ENCODE assay signal across 8 cellular contexts in the genomic region with DNA sequence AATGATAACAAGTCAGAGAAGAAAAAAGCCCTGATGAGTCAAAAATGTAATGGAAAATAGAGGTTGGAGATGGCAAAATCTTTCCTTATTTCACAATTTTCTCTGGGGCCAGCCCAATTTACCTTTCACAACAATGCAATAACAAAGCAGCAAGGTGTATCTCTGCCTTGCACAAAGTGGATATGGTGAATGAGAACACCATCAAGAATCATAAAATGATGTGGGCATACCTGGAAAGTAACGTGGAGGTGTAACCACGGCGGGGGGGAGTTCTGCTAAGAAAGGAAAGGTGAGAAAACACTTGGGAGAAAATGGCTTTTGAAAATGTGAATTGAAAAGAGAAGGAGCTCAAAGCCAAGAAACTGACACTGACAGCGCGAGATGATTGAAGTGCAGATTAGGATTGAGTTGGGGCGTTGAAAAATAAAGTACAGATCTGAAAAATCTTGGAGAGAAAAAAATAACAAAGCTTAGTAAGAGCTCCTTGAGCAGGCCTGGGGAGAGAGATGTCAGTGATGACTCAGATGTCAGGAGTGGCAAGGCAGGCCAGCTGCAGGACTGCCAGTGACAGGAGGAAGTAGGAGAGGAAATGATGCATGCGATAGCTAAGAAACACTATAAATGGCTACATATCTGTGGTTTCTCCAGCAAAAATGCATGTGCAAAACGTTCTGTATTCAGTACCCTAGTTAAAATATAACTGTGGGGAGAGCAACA. TPM values are rescaled to one million over a fixed set of nuclear protein-coding genes. Genes with fewer than 3 reads are reported as not detected.
DNase-seq lines count a peak whose midpoint lies in the region; ATAC-seq and TF ChIP-seq lines count a peak whose summit lies in the region.

No MANE protein-coding gene starts in this region.

- H3K9ac ChIP-seq in DND-41 (ENCODE audit: low read depth, low read length) (peak overlapping the region; percentile 51), HUES48 (ENCODE audit: low read depth, low read length) (no peak overlapping the region)

- H2AFZ ChIP-seq in DND-41 (ENCODE audit: low read depth, low read length): peak overlapping the region; percentile 28; the same call in 1 of the 2 replicates

- TF ChIP-seq CTCF in DND-41 (IDR thresholded peaks at IDR 0.05; ENCODE audit: borderline replicate concordance, extremely low read depth, low read length, poor library complexity, severe bottlenecking) (no peak), breast epithelium (IDR thresholded peaks at IDR 0.05) (no peak)

- peak overlapping the region; percentile 58 for H3K4me2 ChIP-seq in DND-41 (ENCODE audit: insufficient read depth, low read length)

- H3K9me3 ChIP-seq in DND-41 (ENCODE audit: insufficient read depth, low read length, severe bottlenecking): no peaks in the 10 kb centered on the region
- no peaks in the 10 kb centered on the region for H3K9me3 ChIP-seq in HUES48 (ENCODE audit: control insufficient read depth, insufficient read depth, low read length)
- H3K9me3 ChIP-seq in breast epithelium: no peaks in the 10 kb centered on the region

- DNase-seq in DND-41 (peak; percentile 89), T1000 (lab: John Stamatoyannopoulos, UW) (peak; percentile 15), breast epithelium (ENCODE audit: low spot score in 2 of 2) (peak in 1 of 2 donors; percentile 66), left colon (peak; percentile 60 to 81), NCI-H1930 (lab: John Stamatoyannopoulos, UW) (no peak)
- peak; percentile 18 to 54 for DNase-seq in stimulated activated CD4-positive, alpha-beta T cell treated with anti-CD3 and anti-CD28 coated beads, Interleukin-4, amount 100 ng/mL, for 48 hours (ENCODE audit: low read depth in 2 of 2)

- H3K27ac ChIP-seq in DND-41 (ENCODE audit: low read length) (peak overlapping the region; percentile 90), HUES48 (ENCODE audit: low read depth, low read length) (peak overlapping the region; percentile 35), breast epithelium (peak overlapping the region; percentile 69 to 79)

- intact Hi-C loops in breast epithelium (cut with DNase I; ENCODE audit: low total_unique reads) (loop anchor here (10.0 kb wide), 1 partner anchor 1189 kb away; no protein-coding TSS in a partner anchor), left colon (cut with DNase I, micrococcal nuclease) (no loop called here)

- H3K27me3 ChIP-seq in DND-41 (ENCODE audit: insufficient read depth, low read length, poor library complexity) (no peaks in the 10 kb centered on the region), HUES48 (ENCODE audit: control insufficient read depth, insufficient read depth, low read length) (no peaks in the 10 kb centered on the region), breast epithelium (no peaks in the 10 kb centered on the region)

- ATAC-seq in DND-41 (ENCODE audit: insufficient read depth, low read depth): peak; percentile 90
- ATAC-seq in GM21515 (IDR thresholded peaks at IDR 0.05; ENCODE audit: unreplicated experiment): peak; percentile 96
- ATAC-seq in left colon: peak; percentile 98

- no peaks in the 10 kb centered on the region for H3K79me2 ChIP-seq in DND-41 (ENCODE audit: insufficient read depth, low read length)

- TF ChIP-seq POLR2A in breast epithelium (IDR thresholded peaks at IDR 0.05): no peak

- peaks cover 53% of the 10 kb centered on the region for H3K4me1 ChIP-seq in DND-41 (ENCODE audit: insufficient read depth, low read length)
- H3K4me1 ChIP-seq in HUES48 (ENCODE audit: control insufficient read depth, insufficient read depth, low read length): 0 out of 2 replicates have a peak, but pooled peaks cover 10% of the 10 kb centered on the region
- peaks cover 0 to 9% of the 10 kb centered on the region in 2 donors for H3K4me1 ChIP-seq in breast epithelium

- H4K20me1 ChIP-seq in DND-41 (ENCODE audit: insufficient read depth, low read length): no peaks in the 10 kb centered on the region

- H3K4me3 ChIP-seq in DND-41 (ENCODE audit: low read depth in 1 of 2, low read length in 2 of 2) (peak overlapping the region in 1 of 2 experiments; percentile 26; a peak in 2 of 4 replicates), HUES48 (ENCODE audit: low read depth, low read length) (no peak overlapping the region), breast epithelium (no peak overlapping the region)

- H3K36me3 ChIP-seq in DND-41 (ENCODE audit: insufficient read depth, low read length) (no peaks in the 10 kb centered on the region), HUES48 (ENCODE audit: control insufficient read depth, insufficient read depth, low read length) (no peaks in the 10 kb centered on the region), breast epithelium (no peaks in the 10 kb centered on the region)

RNA-seq across cellular contexts. Expression of a gene that starts 26.2 kb away (rescaled TPM):
- total RNA-seq in breast epithelium (10 to 100 TPM; 14.7 to 28.7 (median 24.8) TPM), left colon (10 to 100 TPM; 19.9 to 26.9 TPM)

Comparison
In these comparisons a context has a peak if more than half of its experiments do, and no peak if none do; other contexts are left out.
1. DNase-seq: peak in DND-41 (single experiment), T1000 (single experiment), left colon (2 of 2) and stimulated activated CD4-positive, alpha-beta T cell treated with anti-CD3 and anti-CD28 coated beads, Interleukin-4, amount 100 ng/mL, for 48 hours (2 of 2); none in NCI-H1930 (0 of 2).
2. H3K27ac ChIP-seq: peak in every context shown above with its lines; median percentile 90 in DND-41; 74 in breast epithelium; 35 in HUES48.
3. Peak in every context shown above with its lines, with median percentiles within 50 percentile points of each other: ATAC-seq.